In genomic region chr2:237124820-237125219, GRCh38 we compare ENCODE assay signal across 15 cellular contexts. TPM values are rescaled to one million over a fixed set of nuclear protein-coding genes. Genes with fewer than 3 reads are reported as not detected.
DNase-seq lines count a peak whose midpoint lies in the region; ATAC-seq and TF ChIP-seq lines count a peak whose summit lies in the region.
"Had no signal": no experiment of that assay in that cellular context is flagged by ENCODE, and none has a peak within 500 bp of the region (broad histone marks: within the 10 kb centered on the region; RNA-seq: fewer than 3 reads in every experiment).

No MANE protein-coding gene starts in this region.

- H2BK5ac ChIP-seq in IMR-90 (ENCODE audit: low read depth, low read length, poor library complexity, severe bottlenecking) (no peak overlapping the region), mesenchymal stem cell (ENCODE audit: low read depth, low read length, poor library complexity, severe bottlenecking) (no peak overlapping the region)

- no peaks in the 10 kb centered on the region for H3K9me3 ChIP-seq in IMR-90 (ENCODE audit: control insufficient read depth, insufficient read depth, low read length)
- peaks cover 5% of the 10 kb centered on the region for H3K9me3 ChIP-seq in mesenchymal stem cell (ENCODE audit: control insufficient read depth, low read length)
- H3K9me3 ChIP-seq in smooth muscle cell (replicated peaks; ENCODE audit: low read depth) = no peaks in the 10 kb centered on the region
- H3K9me3 ChIP-seq in thyroid gland = no peaks in the 10 kb centered on the region

- no peak overlapping the region for H3K27ac Mint-ChIP-seq in natural killer cell
- H3K27ac Mint-ChIP-seq: CD4-positive, CD25-positive, alpha-beta regulatory T cell; CD8-positive, alpha-beta memory T cell; H9 had no signal

- H3K27me3 ChIP-seq in IMR-90 (ENCODE audit: control insufficient read depth, insufficient read depth, low read length) (no peaks in the 10 kb centered on the region), mesenchymal stem cell (ENCODE audit: control insufficient read depth in 1 of 2, insufficient read depth in 1 of 2, low read length in 2 of 2) (no peaks in the 10 kb centered on the region), smooth muscle cell (ENCODE audit: low read depth) (no peaks in the 10 kb centered on the region), thyroid gland (no peaks in the 10 kb centered on the region)
- H3K27me3 ChIP-seq: BE2C had no signal

- no peak overlapping the region for H3K27ac ChIP-seq in IMR-90 (ENCODE audit: insufficient read depth, low read length)
- no peak overlapping the region for H3K27ac ChIP-seq in mesenchymal stem cell (ENCODE audit: low read length, poor library complexity, severe bottlenecking)
- H3K27ac ChIP-seq in smooth muscle cell (ENCODE audit: low read depth) = peak overlapping the region; percentile 95
- no peak overlapping the region for H3K27ac ChIP-seq in thyroid gland

- no peak overlapping the region for H3K4me3 Mint-ChIP-seq in natural killer cell
- H3K4me3 Mint-ChIP-seq: CD4-positive, CD25-positive, alpha-beta regulatory T cell; CD8-positive, alpha-beta memory T cell; H9 had no signal

- H3K4ac ChIP-seq in IMR-90 (ENCODE audit: low read depth, low read length) (peak overlapping the region; percentile 26; the same call in 1 of the 2 replicates), mesenchymal stem cell (ENCODE audit: low read depth in 1 of 2, low read length in 2 of 2) (peak overlapping the region; percentile 49 to 76)

- peaks cover 0 to 17% of the 10 kb centered on the region in 2 experiments; a peak in 3 of 4 replicates for H3K79me1 ChIP-seq in IMR-90 (ENCODE audit: low read depth in 1 of 2, low read length in 2 of 2)
- H3K79me1 ChIP-seq in mesenchymal stem cell (replicated peaks; ENCODE audit: low read length, poor library complexity, severe bottlenecking) = no peaks in the 10 kb centered on the region

- intact Hi-C loops in IMR-90 (cut with micrococcal nuclease) = loop anchor here (10.0 kb wide), 1 partner anchor 350 kb away; no protein-coding TSS in a partner anchor
- intact Hi-C loops in natural killer cell (cut with micrococcal nuclease) = no loop called here
- intact Hi-C loops in thyroid gland (cut with DNase I) = no loop called here

- peaks cover 14% of the 10 kb centered on the region for H3K9me1 ChIP-seq in IMR-90 (ENCODE audit: insufficient read depth, low read length)

- no peak for TF ChIP-seq POLR2A in IMR-90 (IDR thresholded peaks at IDR 0.05; ENCODE audit: low read depth, low read length)
- no peak for TF ChIP-seq POLR2A in thyroid gland (IDR thresholded peaks at IDR 0.05)

- no peak for TF ChIP-seq RAD21 in IMR-90 (IDR thresholded peaks at IDR 0.05; ENCODE audit: low read length)

- no peaks in the 10 kb centered on the region for H3K36me3 ChIP-seq in IMR-90 (ENCODE audit: control insufficient read depth, insufficient read depth, low read length)
- no peaks in the 10 kb centered on the region for H3K36me3 ChIP-seq in mesenchymal stem cell (ENCODE audit: control insufficient read depth in 1 of 2, insufficient read depth in 2 of 2, low read depth in 1 of 2, low read length in 2 of 2)
- H3K36me3 ChIP-seq in smooth muscle cell (ENCODE audit: low read depth) = no peaks in the 10 kb centered on the region
- no peaks in the 10 kb centered on the region for H3K36me3 ChIP-seq in thyroid gland
- H3K36me3 ChIP-seq: BE2C had no signal

- H3K36me3 Mint-ChIP-seq in natural killer cell = no peaks in the 10 kb centered on the region
- H3K36me3 Mint-ChIP-seq: CD4-positive, CD25-positive, alpha-beta regulatory T cell; CD8-positive, alpha-beta memory T cell had no signal

- H4K8ac ChIP-seq in IMR-90 (ENCODE audit: low read depth in 2 of 2, low read length in 2 of 2) (no peak overlapping the region), mesenchymal stem cell (ENCODE audit: low read length) (peak overlapping the region; percentile 31)

- H3K23ac ChIP-seq in IMR-90 (ENCODE audit: low read depth, low read length) (no peak overlapping the region), mesenchymal stem cell (ENCODE audit: low read length in 2 of 2) (no peak overlapping the region)

- H3K9ac ChIP-seq in IMR-90 (ENCODE audit: low read depth, low read length) (no peak overlapping the region), mesenchymal stem cell (ENCODE audit: low read length) (no peak overlapping the region), smooth muscle cell (ENCODE audit: low read depth) (peak overlapping the region; percentile 26)

- BruUV-seq in IMR-90 (replicated peaks; lab: Mats Ljungman, UMichigan) = no TSS peak

- no peak overlapping the region for H3K18ac ChIP-seq in IMR-90 (ENCODE audit: low read depth, low read length)
- peak overlapping the region in 1 of 2 experiments; percentile 34 for H3K18ac ChIP-seq in mesenchymal stem cell (ENCODE audit: low read depth in 1 of 2, low read length in 2 of 2)

- H2AK9ac ChIP-seq in IMR-90 (replicated peaks; ENCODE audit: low read depth, low read length, poor library complexity) = no peak overlapping the region

- H3K4me3 ChIP-seq in IMR-90 (ENCODE audit: insufficient read depth, low read depth, low read length) (no peak overlapping the region), mesenchymal stem cell (ENCODE audit: insufficient read depth in 1 of 2, low read depth in 1 of 2, low read length in 2 of 2) (no peak overlapping the region), smooth muscle cell (no peak overlapping the region), thyroid gland (replicated peaks in 1 of 3) (no peak overlapping the region)

- peaks cover 14% of the 10 kb centered on the region for H3K79me2 ChIP-seq in smooth muscle cell (ENCODE audit: low read depth)

- peak overlapping the region; percentile 20 to 70 for H2BK12ac ChIP-seq in mesenchymal stem cell (ENCODE audit: low read length in 2 of 2)

- H3K4me1 Mint-ChIP-seq in natural killer cell = no peaks in the 10 kb centered on the region
- H3K4me1 Mint-ChIP-seq: CD4-positive, CD25-positive, alpha-beta regulatory T cell; CD8-positive, alpha-beta memory T cell had no signal

- POLR2A ChIA-PET in IMR-90 (lab: Charles Lee; ENCODE audit: unreplicated experiment) = no interaction called here

- CTCF ChIA-PET in IMR-90 (lab: Yijun Ruan, JAX) = interaction anchor here (0.7 kb wide), 1 partner anchor 447 kb away, joined by 3 read pairs; no protein-coding TSS in a partner anchor

- H2AFZ ChIP-seq in IMR-90 (replicated peaks; ENCODE audit: low read length, poor library complexity) (no peak overlapping the region), mesenchymal stem cell (ENCODE audit: low read depth, low read length) (no peak overlapping the region), smooth muscle cell (ENCODE audit: low read depth) (no peak overlapping the region)

- TF ChIP-seq CTCF in IMR-90 (conservative IDR thresholded peaks at IDR 0.05; ENCODE audit: low read depth, low read length) = no peak
- no peak for TF ChIP-seq CTCF in smooth muscle cell (IDR thresholded peaks at IDR 0.05; ENCODE audit: borderline replicate concordance, insufficient read depth, poor library complexity, severe bottlenecking)
- TF ChIP-seq CTCF in natural killer cell (IDR thresholded peaks at IDR 0.05) = no peak
- no peak for TF ChIP-seq CTCF in thyroid gland (IDR thresholded peaks at IDR 0.05)

- H2BK120ac ChIP-seq in IMR-90 (ENCODE audit: low read depth, low read length) = peak overlapping the region; percentile 98; the same call in 1 of the 2 replicates
- no peak overlapping the region for H2BK120ac ChIP-seq in mesenchymal stem cell (ENCODE audit: low read depth, low read length)

- in situ Hi-C loops in IMR-90 (cut with MboI; ENCODE audit: low sequenced_read_pairs) = loop anchor here (5.0 to 25.0 kb wide), 2 partner anchors 447 to 612 kb away; no protein-coding TSS in a partner anchor

- ATAC-seq in IMR-90 (ENCODE audit: low read depth) (no peak), natural killer cell (no peak)

- no peak overlapping the region for H4K5ac ChIP-seq in IMR-90 (ENCODE audit: low read depth, low read length)

- no peaks in the 10 kb centered on the region for H3K9me3 Mint-ChIP-seq in natural killer cell
- H3K9me3 Mint-ChIP-seq: CD4-positive, CD25-positive, alpha-beta regulatory T cell; CD8-positive, alpha-beta memory T cell had no signal

- no peak overlapping the region for H3K4me2 ChIP-seq in IMR-90 (ENCODE audit: low read depth, low read length)
- no peak overlapping the region for H3K4me2 ChIP-seq in mesenchymal stem cell (ENCODE audit: low read length, poor library complexity, severe bottlenecking)
- peak overlapping the region; percentile 21 for H3K4me2 ChIP-seq in smooth muscle cell

- H2AK5ac ChIP-seq in IMR-90 (ENCODE audit: low read depth, low read length) = 0 out of 2 replicates have a peak overlapping the region, but pooled peaks have one; percentile 14
- no peak overlapping the region for H2AK5ac ChIP-seq in mesenchymal stem cell (ENCODE audit: low read length, severe bottlenecking)

- H3K56ac ChIP-seq in IMR-90 (ENCODE audit: extremely low read depth, insufficient read depth, low read length) = no peak overlapping the region

- H2BK20ac ChIP-seq in IMR-90 (ENCODE audit: low read depth, low read length) = peak overlapping the region; percentile 58; the same call in 1 of the 2 replicates

- H4K20me1 ChIP-seq in IMR-90 (ENCODE audit: insufficient read depth, low read length) = no peaks in the 10 kb centered on the region
- H4K20me1 ChIP-seq in smooth muscle cell (ENCODE audit: low read depth) = no peaks in the 10 kb centered on the region

- H4K91ac ChIP-seq in IMR-90 (ENCODE audit: insufficient read depth, low read depth, low read length) (peak overlapping the region; percentile 27; the same call in 1 of the 2 replicates), mesenchymal stem cell (ENCODE audit: low read length) (peak overlapping the region; percentile 36)

- WGBS in IMR-90 (ENCODE audit: extremely low coverage in 2 of 2, insufficient read length in 1 of 2), 2 experiments = 100% methylated on average over 1 of the region's 7 CpGs; no CpG with 5 or more reads in 1 of the 2 experiments
- WGBS in mesenchymal stem cell = 96% methylated on average over 7 of the region's 7 CpGs
- 93% methylated on average over 7 of the region's 7 CpGs for WGBS in smooth muscle cell (ENCODE audit: low lambda C conversion rate)
- 94 to 96% methylated on average over 7 of the region's 7 CpGs for WGBS in thyroid gland, 2 donors

- H3K14ac ChIP-seq in IMR-90 (replicated peaks; ENCODE audit: low read depth, low read length) = no peak overlapping the region
- H3K14ac ChIP-seq in mesenchymal stem cell (ENCODE audit: low read length in 2 of 2) = no peak overlapping the region

- H3K4me1 ChIP-seq in IMR-90 (ENCODE audit: control insufficient read depth, insufficient read depth, low read length) (peaks cover 20% of the 10 kb centered on the region), mesenchymal stem cell (ENCODE audit: control insufficient read depth, insufficient read depth, low read depth, low read length) (peaks cover 20% of the 10 kb centered on the region), smooth muscle cell (ENCODE audit: low read depth) (peaks cover 13% of the 10 kb centered on the region), thyroid gland (peaks cover 10% of the 10 kb centered on the region in 2 donors)
- H3K4me1 ChIP-seq: BE2C had no signal

- H3K27me3 Mint-ChIP-seq in natural killer cell (ENCODE audit: low read depth in 2 of 2) = no peaks in the 10 kb centered on the region
- H3K27me3 Mint-ChIP-seq: CD4-positive, CD25-positive, alpha-beta regulatory T cell had no signal

- H2BK15ac ChIP-seq in IMR-90 (ENCODE audit: low read depth, low read length) (0 out of 3 replicates have a peak overlapping the region, but pooled peaks have one; percentile 17), mesenchymal stem cell (ENCODE audit: low read depth, poor library complexity, severe bottlenecking) (peak overlapping the region; percentile 73)

- dilution Hi-C loops in IMR-90 (cut with HindIII; ENCODE audit: low sequenced_read_pairs, unreplicated experiment) = no loop called here

- peaks cover 25% of the 10 kb centered on the region for H3F3A ChIP-seq in smooth muscle cell (ENCODE audit: low read depth)

- DNase-seq in IMR-90 (no peak), mesenchymal stem cell (no peak), smooth muscle cell (lab: John Stamatoyannopoulos, UW; ENCODE audit: unreplicated experiment) (no peak), DMS53 treated with DMSO at 0.1 percent for 48 hours (lab: John Stamatoyannopoulos, UW; ENCODE audit: unreplicated experiment) (no peak), natural killer cell (no peak), thyroid gland (no peak)
- DNase-seq: ACHN; BE2C; C1 segment of cervical spinal cord; CD4-positive, CD25-positive, alpha-beta regulatory T cell; CD8-positive, alpha-beta memory T cell; COR-L47; DMS 273 treated with DMSO at 0.1 percent for 48 hours; DMS53; H9 had no signal

RNA-seq across cellular contexts. Expression of gene COPS8, which starts 39.1 kb away (rescaled TPM):
- 47.0 and 61.4 TPM in 2 replicates for total RNA-seq in IMR-90 (2012; rRNA removed)
- polyA plus RNA-seq in IMR-90 (2012; rRNA removed) = 58.5 and 64.9 TPM in 2 replicates
- 24.6 and 26.5 TPM in 2 replicates for polyA plus RNA-seq in IMR-90 (2012; cell fraction: cytosol; rRNA removed)
- 5.9 and 48.0 TPM in 2 replicates for polyA plus RNA-seq in IMR-90 (2012; cell fraction: nucleus; rRNA removed; ENCODE audit: low replicate concordance)
- polyA plus RNA-seq in mesenchymal stem cell (2013, experiment 1 of 2) = 45.9 TPM
- polyA plus RNA-seq in mesenchymal stem cell (2013, experiment 2 of 2) = 46.7 TPM
- total RNA-seq in smooth muscle cell = 159 and 194 TPM in 2 replicates
- polyA plus RNA-seq in smooth muscle cell = 130 and 132 TPM in 2 replicates
- 10 to 100 TPM; 51.8 to 57.9 (median 53.9) TPM for total RNA-seq in natural killer cell
- 10 to 100 TPM; 57.1 to 84.5 (median 72.4) TPM for total RNA-seq in thyroid gland
